7 cellular contexts compared by ENCODE assay signal in genomic region chr5:115439639-115440038, GRCh38.
"Had no signal": no experiment of that assay in that cellular context is flagged by ENCODE, and none has a peak within 500 bp of the region (broad histone marks: within the 10 kb centered on the region; RNA-seq: fewer than 3 reads in every experiment).

No MANE protein-coding gene starts in this region.

- H3K4me2 ChIP-seq: GM23338 had no signal

- H2AFZ ChIP-seq: GM23338 had no signal

- H3K4me3 ChIP-seq: GM23338, K562 had no signal

- DNase-seq: H9, HCEC 1CT, IMR-90, KG1 had no signal

- H3K27ac ChIP-seq: HL-60 had no signal
